In the genomic region with DNA sequence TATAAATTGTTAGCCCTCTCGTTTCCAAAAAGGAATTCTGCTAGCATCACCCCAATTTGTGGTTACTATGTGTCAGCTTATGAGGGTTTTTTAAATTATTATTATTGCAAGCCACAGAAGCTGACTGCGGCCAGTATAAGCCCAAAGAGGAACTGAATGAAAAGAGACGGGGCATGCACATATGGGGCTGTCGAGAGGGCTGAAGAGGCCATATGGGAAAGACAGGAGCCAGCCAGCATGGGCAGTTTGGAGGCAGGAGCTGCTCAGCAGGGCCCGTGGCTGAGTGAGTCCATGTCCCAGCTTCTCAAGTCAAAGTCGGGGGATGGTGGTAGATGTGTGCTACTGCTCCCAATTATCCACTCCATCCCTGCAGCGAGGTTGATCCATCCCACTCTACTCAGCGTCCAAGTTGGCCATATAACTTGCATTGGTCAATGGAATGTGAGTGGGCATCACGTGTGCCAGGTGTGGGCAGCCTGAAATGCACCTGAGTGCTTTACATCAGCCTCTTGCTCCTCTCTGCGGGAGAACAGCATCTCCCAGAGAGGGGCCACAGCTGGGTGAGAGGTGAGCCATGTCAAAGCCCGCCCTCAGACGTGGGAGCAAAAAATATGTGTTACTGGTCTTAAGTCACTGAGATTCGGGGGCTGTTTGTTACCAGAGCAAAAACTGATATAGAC, we compare ENCODE assay signal across 14 cellular contexts. TPM values are rescaled to one million over a fixed set of nuclear protein-coding genes. Genes with fewer than 3 reads are reported as not detected.
DNase-seq lines count a peak whose midpoint lies in the region; ATAC-seq, FAIRE-seq and TF ChIP-seq lines count a peak whose summit lies in the region.
"Had no signal": no experiment of that assay in that cellular context is flagged by ENCODE, and none has a peak within 500 bp of the region (broad histone marks: within the 10 kb centered on the region; RNA-seq: fewer than 3 reads in every experiment).

No MANE protein-coding gene starts in this region.

- no peaks in the 10 kb centered on the region for H3K27me3 ChIP-seq in CD4-positive, alpha-beta T cell (ENCODE audit: control insufficient read depth, insufficient read depth, low read length)
- no peaks in the 10 kb centered on the region for H3K27me3 ChIP-seq in mesenchymal stem cell (ENCODE audit: control insufficient read depth in 1 of 2, insufficient read depth in 1 of 2, low read length in 2 of 2)

- no peak overlapping the region for H2BK15ac ChIP-seq in mesenchymal stem cell (ENCODE audit: low read depth, poor library complexity, severe bottlenecking)

- H3K4me3 Mint-ChIP-seq in CD4-positive, alpha-beta T cell: peak overlapping the region; percentile 80
- H3K4me3 Mint-ChIP-seq in WTC11: peak overlapping the region; percentile 79

- no peak overlapping the region for H3K4ac ChIP-seq in mesenchymal stem cell (ENCODE audit: low read depth in 1 of 2, low read length in 2 of 2)

- no peak overlapping the region for H3K14ac ChIP-seq in mesenchymal stem cell (ENCODE audit: low read length in 2 of 2)

- H4K8ac ChIP-seq in mesenchymal stem cell (ENCODE audit: low read length): peak overlapping the region; percentile 75

- CTCF ChIA-PET in CD4-positive, alpha-beta T cell (lab: Charles Lee): interaction anchor here (0.8 to 1.9 kb wide), 4 partner anchors 15 to 305 kb away, joined by 3 to 4 read pairs (median 4); no protein-coding TSS in a partner anchor
- CTCF ChIA-PET in WTC11 (lab: Charles Lee): interaction anchor here (1.0 to 7.0 kb wide), 6 partner anchors 15 to 292 kb away, joined by 3 to 175 read pairs (median 4); no protein-coding TSS in a partner anchor
- CTCF ChIA-PET in GM10248 (lab: Yijun Ruan, JAX): interaction anchor here (1.2 to 5.6 kb wide), 5 partner anchors 14 to 43 kb away, joined by 3 to 32 read pairs (median 4); no protein-coding TSS in a partner anchor

- peaks cover 14% of the 10 kb centered on the region for H3K4me1 ChIP-seq in mesenchymal stem cell (ENCODE audit: control insufficient read depth, insufficient read depth, low read depth, low read length)

- H3K36me3 ChIP-seq in mesenchymal stem cell (ENCODE audit: control insufficient read depth in 1 of 2, insufficient read depth in 2 of 2, low read depth in 1 of 2, low read length in 2 of 2): peaks cover 3 to 8% of the 10 kb centered on the region in 2 experiments
- H3K36me3 ChIP-seq: left ventricle myocardium inferior had no signal

- H3K27ac Mint-ChIP-seq in CD4-positive, alpha-beta T cell: peak overlapping the region; percentile 84
- H3K27ac Mint-ChIP-seq in WTC11: peak overlapping the region; percentile 12; the same call in 1 of the 2 replicates

- DNase-seq in CD4-positive, alpha-beta T cell: no peak
- DNase-seq in GM12891 (ENCODE audit: insufficient read length, low spot score): no peak
- DNase-seq in WTC11 (ENCODE audit: low spot score): no peak
- no peak for DNase-seq in mesenchymal stem cell
- DNase-seq in GM10248 (ENCODE audit: extremely low spot score): no peak
- DNase-seq in HPDE6-E6E7 (ENCODE audit: extremely low spot score): no peak
- no peak for DNase-seq in COR-L47 (lab: John Stamatoyannopoulos, UW)
- DNase-seq: left ventricle myocardium inferior, NCI-H2171 treated with DMSO at 0.1 percent for 48 hours, RPMI8226 had no signal

- no peak for TF ChIP-seq POLR2A in GM12891 (IDR thresholded peaks at IDR 0.05; ENCODE audit: low read depth, low read length)

- peak overlapping the region in 1 of 2 experiments; percentile 61 for H3K18ac ChIP-seq in mesenchymal stem cell (ENCODE audit: low read depth in 1 of 2, low read length in 2 of 2)

- POLR2A ChIA-PET in CD4-positive, alpha-beta T cell (lab: Charles Lee): interaction anchor here (1.1 to 4.8 kb wide), 5 partner anchors 14 to 259 kb away, joined by 3 to 34 read pairs (median 5); a partner anchor contains a TSS
- POLR2A ChIA-PET in WTC11 (lab: Charles Lee): interaction anchor here (0.7 to 2.6 kb wide), 2 partner anchors 11 to 370 kb away, joined by 3 to 5 read pairs; a partner anchor contains a TSS
- POLR2A ChIA-PET in GM10248 (lab: Yijun Ruan, JAX): no interaction called here

- H3K27me3 Mint-ChIP-seq in CD4-positive, alpha-beta T cell: no peaks in the 10 kb centered on the region
- H3K27me3 Mint-ChIP-seq in WTC11 (ENCODE audit: low read depth): no peaks in the 10 kb centered on the region

- H2AFZ ChIP-seq in mesenchymal stem cell (ENCODE audit: low read depth, low read length): no peak overlapping the region
- H2AFZ ChIP-seq: GM23248 had no signal

- no peaks in the 10 kb centered on the region for H3K79me1 ChIP-seq in mesenchymal stem cell (replicated peaks; ENCODE audit: low read length, poor library complexity, severe bottlenecking)

- H3K4me3 ChIP-seq in mesenchymal stem cell (ENCODE audit: insufficient read depth in 1 of 2, low read depth in 1 of 2, low read length in 2 of 2): no peak overlapping the region
- H3K4me3 ChIP-seq: coronary artery, GM23248 had no signal

- no peak for TF ChIP-seq CTCF in CD4-positive, alpha-beta T cell (IDR thresholded peaks at IDR 0.05)
- no peak for TF ChIP-seq CTCF in WTC11 (IDR thresholded peaks at IDR 0.05)
- no peak for TF ChIP-seq CTCF in GM10248 (IDR thresholded peaks at IDR 0.05; ENCODE audit: control extremely low read depth, extremely low read depth, low read depth, missing control alignments)

- peak overlapping the region; percentile 78 for H4K91ac ChIP-seq in mesenchymal stem cell (ENCODE audit: low read length)

- H2BK5ac ChIP-seq in mesenchymal stem cell (ENCODE audit: low read depth, low read length, poor library complexity, severe bottlenecking): no peak overlapping the region

- no peak overlapping the region for H2AK5ac ChIP-seq in mesenchymal stem cell (ENCODE audit: low read length, severe bottlenecking)

- H3K4me2 ChIP-seq in mesenchymal stem cell (ENCODE audit: low read length, poor library complexity, severe bottlenecking): no peak overlapping the region
- H3K4me2 ChIP-seq: KMS-11 had no signal

- no peak overlapping the region for H3K23ac ChIP-seq in mesenchymal stem cell (ENCODE audit: low read length in 2 of 2)

- H2BK12ac ChIP-seq in mesenchymal stem cell (ENCODE audit: low read length in 2 of 2): peak overlapping the region; percentile 43 to 61

- peaks cover 22% of the 10 kb centered on the region for H3K36me3 Mint-ChIP-seq in CD4-positive, alpha-beta T cell (ENCODE audit: low read depth)
- H3K36me3 Mint-ChIP-seq in WTC11: no peaks in the 10 kb centered on the region

- no peak for FAIRE-seq in GM12891 (lab: Jason Lieb, UNC)

- H3K9me3 ChIP-seq in CD4-positive, alpha-beta T cell (ENCODE audit: control insufficient read depth, low read length): no peaks in the 10 kb centered on the region
- H3K9me3 ChIP-seq in mesenchymal stem cell (ENCODE audit: control insufficient read depth, low read length): no peaks in the 10 kb centered on the region
- H3K9me3 ChIP-seq: left ventricle myocardium inferior had no signal

- no peak overlapping the region for H3K9ac ChIP-seq in mesenchymal stem cell (ENCODE audit: low read length)
- H3K9ac ChIP-seq: GM23248, KMS-11 had no signal

- H2BK120ac ChIP-seq in mesenchymal stem cell (ENCODE audit: low read depth, low read length): no peak overlapping the region

- 97% methylated on average over 12 of the region's 13 CpGs for WGBS in mesenchymal stem cell

- no peak for ATAC-seq in CD4-positive, alpha-beta T cell (ENCODE audit: poor library complexity)
- no peak for ATAC-seq in WTC11
- ATAC-seq in HG03460 (IDR thresholded peaks at IDR 0.05; ENCODE audit: unreplicated experiment): no peak

- intact Hi-C loops in CD4-positive, alpha-beta T cell (cut with DNase I, micrococcal nuclease): loop anchor here in 1 of 2 experiments (10.0 kb wide), 1 partner anchor 59 kb away; no protein-coding TSS in a partner anchor

- no peak overlapping the region for H3K27ac ChIP-seq in CD4-positive, alpha-beta T cell (ENCODE audit: low read depth, low read length)
- H3K27ac ChIP-seq in mesenchymal stem cell (ENCODE audit: low read length, poor library complexity, severe bottlenecking): no peak overlapping the region
- H3K27ac ChIP-seq: coronary artery, GM23248, KMS-11, left ventricle myocardium inferior had no signal

- H3K4me1 Mint-ChIP-seq in CD4-positive, alpha-beta T cell (ENCODE audit: low read depth): peaks cover 34% of the 10 kb centered on the region
- H3K4me1 Mint-ChIP-seq in WTC11: peaks cover 46% of the 10 kb centered on the region

- no peaks in the 10 kb centered on the region for H3K9me3 Mint-ChIP-seq in CD4-positive, alpha-beta T cell
- no peaks in the 10 kb centered on the region for H3K9me3 Mint-ChIP-seq in WTC11

TF ChIP-seq in GM12891, 5 proteins besides CTCF, POLR2A, EP300 and RAD21:
- TF ChIP-seq SPI1 (IDR thresholded peaks at IDR 0.05; ENCODE audit: low read depth, low read length): 0 out of 2 replicates have a peak, but pooled peaks have one; percentile 7
- no peak for TF ChIP-seq POU2F2 (IDR thresholded peaks at IDR 0.05; ENCODE audit: low read depth, low read length)

TF ChIP-seq in WTC11, 78 proteins besides CTCF, POLR2A, EP300 and RAD21:
- TF ChIP-seq CREB1 (CRISPR knock-in tag; IDR thresholded peaks at IDR 0.05) (no peak), EMX1 (CRISPR knock-in tag; IDR thresholded peaks at IDR 0.05) (no peak)
- TF ChIP-seq, protein P1, sequence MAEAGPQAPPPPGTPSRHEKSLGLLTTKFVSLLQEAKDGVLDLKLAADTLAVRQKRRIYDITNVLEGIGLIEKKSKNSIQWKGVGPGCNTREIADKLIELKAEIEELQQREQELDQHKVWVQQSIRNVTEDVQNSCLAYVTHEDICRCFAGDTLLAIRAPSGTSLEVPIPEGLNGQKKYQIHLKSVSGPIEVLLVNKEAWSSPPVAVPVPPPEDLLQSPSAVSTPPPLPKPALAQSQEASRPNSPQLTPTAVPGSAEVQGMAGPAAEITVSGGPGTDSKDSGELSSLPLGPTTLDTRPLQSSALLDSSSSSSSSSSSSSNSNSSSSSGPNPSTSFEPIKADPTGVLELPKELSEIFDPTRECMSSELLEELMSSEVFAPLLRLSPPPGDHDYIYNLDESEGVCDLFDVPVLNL (CRISPR knock-in tag; IDR thresholded peaks at IDR 0.05; ENCODE audit: borderline replicate concordance, low read depth): no peak
- TF ChIP-seq, protein P2, sequence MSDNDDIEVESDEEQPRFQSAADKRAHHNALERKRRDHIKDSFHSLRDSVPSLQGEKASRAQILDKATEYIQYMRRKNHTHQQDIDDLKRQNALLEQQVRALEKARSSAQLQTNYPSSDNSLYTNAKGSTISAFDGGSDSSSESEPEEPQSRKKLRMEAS (CRISPR knock-in tag; IDR thresholded peaks at IDR 0.05): 0 out of 2 replicates have a peak, but pooled peaks have one; percentile 20

RNA-seq across cellular contexts. Expression of a gene that starts 37.6 kb away (rescaled TPM):
- total RNA-seq in CD4-positive, alpha-beta T cell: 10 to 100 TPM; 70.5 to 73.5 TPM
- 8.4 TPM for polyA plus RNA-seq in GM12891 (2012; ENCODE audit: low read depth, missing spikeins)
- total RNA-seq in WTC11 (2021): 14.1 to 16.3 TPM (median 14.2 TPM) in 3 replicates
- 11.6 TPM for polyA plus RNA-seq in mesenchymal stem cell (2013, experiment 1 of 2)
- 12.2 TPM for polyA plus RNA-seq in mesenchymal stem cell (2013, experiment 2 of 2)
